Comparison of ENCODE assay signal across 1 cellular context in genomic region chr1:18955116-18955441, GRCh38.
TF ChIP-seq lines count a peak whose summit lies in the region.

No MANE protein-coding gene starts in this region.

TF ChIP-seq in GM12878, 131 proteins besides CTCF, POLR2A, EP300 and RAD21 (continued from another document):
- TF ChIP-seq ZNF622 (IDR thresholded peaks at IDR 0.05) (no peak), ESRRA (IDR thresholded peaks at IDR 0.05; ENCODE audit: low read length) (no peak), ZNF217 (IDR thresholded peaks at IDR 0.05) (no peak), CEBPZ (IDR thresholded peaks at IDR 0.05; ENCODE audit: low read depth, low read length) (no peak), RUNX3 (IDR thresholded peaks at IDR 0.05; ENCODE audit: low read length) (no peak), SREBF1 (IDR thresholded peaks at IDR 0.05; ENCODE audit: low read length) (no peak), BACH1 (IDR thresholded peaks at IDR 0.05; ENCODE audit: borderline replicate concordance) (no peak), BCL3 (IDR thresholded peaks at IDR 0.05; ENCODE audit: borderline replicate concordance, insufficient read depth, low read depth, low read length, poor library complexity, severe bottlenecking) (no peak), TCF7 (IDR thresholded peaks at IDR 0.05; ENCODE audit: borderline replicate concordance) (no peak), NFIC (IDR thresholded peaks at IDR 0.05; ENCODE audit: low read depth, low read length) (no peak), BCL11A (IDR thresholded peaks at IDR 0.05; ENCODE audit: low read depth, low read length) (no peak)
